13 cellular contexts compared by ENCODE assay signal in genomic region chr13:99217461-99218101, GRCh38. TPM values are rescaled to one million over a fixed set of nuclear protein-coding genes. Genes with fewer than 3 reads are reported as not detected.
DNase-seq lines count a peak whose midpoint lies in the region; ATAC-seq and TF ChIP-seq lines count a peak whose summit lies in the region.
"Had no signal": no experiment of that assay in that cellular context is flagged by ENCODE, and none has a peak within 500 bp of the region (broad histone marks: within the 10 kb centered on the region; RNA-seq: fewer than 3 reads in every experiment).

No MANE protein-coding gene starts in this region.

- H3K27me3 ChIP-seq in right atrium auricular region (no peaks in the 10 kb centered on the region), thymus (ENCODE audit: control insufficient read depth, insufficient read depth) (no peaks in the 10 kb centered on the region)
- H3K27me3 ChIP-seq: dorsolateral prefrontal cortex had no signal

- peaks cover 0 to 44% of the 10 kb centered on the region in 2 donors for H3K4me1 ChIP-seq in right atrium auricular region
- peaks cover 35% of the 10 kb centered on the region for H3K4me1 ChIP-seq in thymus (ENCODE audit: control insufficient read depth, insufficient read depth, low read length)

- H3K9me3 ChIP-seq in right atrium auricular region (peaks cover 0 to under 1% of the 10 kb centered on the region in 2 donors), thymus (ENCODE audit: control insufficient read depth) (no peaks in the 10 kb centered on the region)
- H3K9me3 ChIP-seq: lower lobe of right lung had no signal

- peak overlapping the region in 1 of 2 donors; percentile 74 for H3K27ac ChIP-seq in right atrium auricular region
- H3K27ac ChIP-seq in thymus (ENCODE audit: low read depth): peak overlapping the region; percentile 76
- H3K27ac ChIP-seq: lower lobe of right lung had no signal

- H3K4me3 ChIP-seq in right atrium auricular region: no peak overlapping the region
- H3K4me3 ChIP-seq in thymus (ENCODE audit: low read length): no peak overlapping the region
- H3K4me3 ChIP-seq: lower lobe of right lung had no signal

- peak; percentile 31 for DNase-seq in stimulated activated CD4-positive, alpha-beta T cell treated with anti-CD3 and anti-CD28 coated beads, Interleukin-15, amount 100 ng/mL, for 24 hours
- DNase-seq in stimulated activated CD4-positive, alpha-beta T cell treated with anti-CD3 and anti-CD28 coated beads, Interleukin-12 subunit alpha, Interleukin-12 subunit beta, amount 100 ng/mL, for 4 hours: no peak
- peak; percentile 48 for DNase-seq in activated T-cell treated with anti-CD3 and anti-CD28 coated beads, Interleukin-2, amount 50 U/mL, for 1 hour
- peak; percentile 55 for DNase-seq in right atrium auricular region (ENCODE audit: low spot score)
- no peak for DNase-seq in NK-92 treated with Interleukin-12 subunit alpha and Interleukin-12 subunit beta, amount 100 ng/mL, for 24 hours (lab: John Stamatoyannopoulos, UW)
- no peak for DNase-seq in glomerular visceral epithelial cell (ENCODE audit: extremely low spot score)
- DNase-seq: GDM1, lower lobe of right lung, NCI-H2081 treated with DMSO at 0.1 percent for 48 hours had no signal

- WGBS in thymus: 19% methylated on average over 20 of the region's 20 CpGs

- no peak for ATAC-seq in GM19463 (IDR thresholded peaks at IDR 0.05; ENCODE audit: unreplicated experiment)

- no peaks in the 10 kb centered on the region for H3K36me3 ChIP-seq in right atrium auricular region
- H3K36me3 ChIP-seq in thymus (ENCODE audit: control insufficient read depth, insufficient read depth): peaks cover 3% of the 10 kb centered on the region
- H3K36me3 ChIP-seq: lower lobe of right lung had no signal

- no peak for TF ChIP-seq CTCF in right atrium auricular region (IDR thresholded peaks at IDR 0.05)

RNA-seq across cellular contexts. Expression of gene UBAC2, which starts 16.9 kb away (rescaled TPM):
- 10 to 100 TPM; 47.5 to 50.7 TPM for total RNA-seq in right atrium auricular region
- 69.1 TPM for polyA plus RNA-seq in thymus

RNA-seq across cellular contexts. Expression of gene GPR18, which starts 40.6 kb away (rescaled TPM):
- under 1 TPM in 1 of 2 donors, not detected in 1; 0.28 TPM for total RNA-seq in right atrium auricular region
- polyA plus RNA-seq in thymus: 6.7 TPM
- total RNA-seq: dorsolateral prefrontal cortex had no signal
- polyA plus RNA-seq: urinary bladder had no signal

Comparison
In these comparisons a context has a peak if more than half of its experiments do, and no peak if none do; other contexts are left out.
1. DNase-seq: peak in stimulated activated CD4-positive, alpha-beta T cell treated with anti-CD3 and anti-CD28 coated beads, Interleukin-15, amount 100 ng/mL, for 24 hours (single experiment), activated T-cell treated with anti-CD3 and anti-CD28 coated beads, Interleukin-2, amount 50 U/mL, for 1 hour (single experiment) and right atrium auricular region (single experiment); none in stimulated activated CD4-positive, alpha-beta T cell treated with anti-CD3 and anti-CD28 coated beads, Interleukin-12 subunit alpha, Interleukin-12 subunit beta, amount 100 ng/mL, for 4 hours (single experiment), NK-92 treated with Interleukin-12 subunit alpha and Interleukin-12 subunit beta, amount 100 ng/mL, for 24 hours (single experiment) and glomerular visceral epithelial cell (single experiment).